In genomic region chr12:53803703-53804102, GRCh38 we compare ENCODE assay signal across 29 cellular contexts. TPM values are rescaled to one million over a fixed set of nuclear protein-coding genes. Genes with fewer than 3 reads are reported as not detected.
"Had no signal": no experiment of that assay in that cellular context is flagged by ENCODE, and none has a peak within 500 bp of the region (broad histone marks: within the 10 kb centered on the region; RNA-seq: fewer than 3 reads in every experiment).

No MANE protein-coding gene starts in this region.

- H3K9me3 Mint-ChIP-seq: activated T-cell treated with anti-CD3 and anti-CD28 coated beads, Interleukin-2, amount 50 U/mL, for 24 hours; activated T-helper 17 cell treated with anti-CD3 and anti-CD28 coated beads, Interleukin-2, amount 50 U/mL, for 72 hours; memory B cell; neural crest cell; type B pancreatic cell had no signal

- H3K4me3 Mint-ChIP-seq: activated naive CD8-positive, alpha-beta T cell; activated T-cell treated with anti-CD3 and anti-CD28 coated beads, Interleukin-2, amount 50 U/mL, for 24 hours; activated T-helper 17 cell treated with anti-CD3 and anti-CD28 coated beads, Interleukin-2, amount 50 U/mL, for 72 hours; memory B cell; neural crest cell; type B pancreatic cell had no signal

- DNase-seq: activated CD4-positive, alpha-beta T cell treated with anti-CD3 and anti-CD28 coated beads for 1 hour; activated T-cell treated with anti-CD3 and anti-CD28 coated beads, Interleukin-2, amount 50 U/mL, for 24 hours; adrenal gland; brain microvascular endothelial cell; caudate nucleus; dermis blood vessel endothelial cell; effector CD8-positive, alpha-beta T cell; esophagus squamous epithelium; gastrocnemius medialis; left cardiac atrium; spleen; stimulated activated CD4-positive, alpha-beta T cell treated with anti-CD3 and anti-CD28 coated beads, Interleukin-4, amount 100 ng/mL, for 24 hours; stimulated activated naive CD4-positive, alpha-beta T cell treated with Interleukin-2 at 50 U/mL for 16 hours had no signal

- H3K4me1 ChIP-seq: adrenal gland, ascending aorta, esophagus squamous epithelium, gastrocnemius medialis, spleen, vagina had no signal

- H3K27me3 ChIP-seq: ascending aorta, vagina had no signal

- H3K36me3 ChIP-seq: adrenal gland, ascending aorta, brain microvascular endothelial cell, esophagus squamous epithelium, gastrocnemius medialis, spleen, thoracic aorta, vagina had no signal

- FAIRE-seq: endothelial cell of umbilical vein, islet of Langerhans had no signal

- H3K27ac Mint-ChIP-seq: activated naive CD8-positive, alpha-beta T cell; activated T-cell treated with anti-CD3 and anti-CD28 coated beads, Interleukin-2, amount 50 U/mL, for 24 hours; activated T-helper 17 cell treated with anti-CD3 and anti-CD28 coated beads, Interleukin-2, amount 50 U/mL, for 72 hours; memory B cell; progenitor cell of endocrine pancreas; type B pancreatic cell had no signal

- H3K4me3 ChIP-seq: adrenal gland, ascending aorta, esophagus squamous epithelium, gastrocnemius medialis, spleen, thoracic aorta, vagina had no signal

- H3K36me3 Mint-ChIP-seq: activated naive CD8-positive, alpha-beta T cell; memory B cell; type B pancreatic cell had no signal

- H3K4me1 Mint-ChIP-seq: activated T-helper 17 cell treated with anti-CD3 and anti-CD28 coated beads, Interleukin-2, amount 50 U/mL, for 72 hours; memory B cell had no signal

- H3K9me3 ChIP-seq: adrenal gland, ascending aorta, esophagus squamous epithelium, gastrocnemius medialis, spleen, thoracic aorta, vagina had no signal

- H3K27ac ChIP-seq: adrenal gland, ascending aorta, brain microvascular endothelial cell, esophagus squamous epithelium, gastrocnemius medialis, spleen, thoracic aorta, vagina had no signal

- ATAC-seq: activated T-helper 17 cell treated with anti-CD3 and anti-CD28 coated beads, Interleukin-2, amount 50 U/mL, for 72 hours; gastrocnemius medialis; left cardiac atrium had no signal

RNA-seq across cellular contexts. Expression of gene CISTR, which starts 51.9 kb away (rescaled TPM):
- total RNA-seq: activated T-helper 17 cell treated with anti-CD3 and anti-CD28 coated beads, Interleukin-2, amount 50 U/mL, for 72 hours; adrenal gland; ascending aorta; dermis blood vessel endothelial cell; endothelial cell of umbilical vein; esophagus squamous epithelium; gastrocnemius medialis; lower leg skin; mononuclear cell; myocyte; omental fat pad; progenitor cell of endocrine pancreas; spleen; T-helper 2 cell treated with Interferon-gamma antibody and Interleukin-4, amounts not matched to agents 100 ng/mL and 5 ng/mL, for 36 hours; thoracic aorta; vagina had no signal
- polyA plus RNA-seq: adrenal gland, endothelial cell of umbilical vein had no signal
